ENCODE assay signal across 8 cellular contexts in the genomic region with DNA sequence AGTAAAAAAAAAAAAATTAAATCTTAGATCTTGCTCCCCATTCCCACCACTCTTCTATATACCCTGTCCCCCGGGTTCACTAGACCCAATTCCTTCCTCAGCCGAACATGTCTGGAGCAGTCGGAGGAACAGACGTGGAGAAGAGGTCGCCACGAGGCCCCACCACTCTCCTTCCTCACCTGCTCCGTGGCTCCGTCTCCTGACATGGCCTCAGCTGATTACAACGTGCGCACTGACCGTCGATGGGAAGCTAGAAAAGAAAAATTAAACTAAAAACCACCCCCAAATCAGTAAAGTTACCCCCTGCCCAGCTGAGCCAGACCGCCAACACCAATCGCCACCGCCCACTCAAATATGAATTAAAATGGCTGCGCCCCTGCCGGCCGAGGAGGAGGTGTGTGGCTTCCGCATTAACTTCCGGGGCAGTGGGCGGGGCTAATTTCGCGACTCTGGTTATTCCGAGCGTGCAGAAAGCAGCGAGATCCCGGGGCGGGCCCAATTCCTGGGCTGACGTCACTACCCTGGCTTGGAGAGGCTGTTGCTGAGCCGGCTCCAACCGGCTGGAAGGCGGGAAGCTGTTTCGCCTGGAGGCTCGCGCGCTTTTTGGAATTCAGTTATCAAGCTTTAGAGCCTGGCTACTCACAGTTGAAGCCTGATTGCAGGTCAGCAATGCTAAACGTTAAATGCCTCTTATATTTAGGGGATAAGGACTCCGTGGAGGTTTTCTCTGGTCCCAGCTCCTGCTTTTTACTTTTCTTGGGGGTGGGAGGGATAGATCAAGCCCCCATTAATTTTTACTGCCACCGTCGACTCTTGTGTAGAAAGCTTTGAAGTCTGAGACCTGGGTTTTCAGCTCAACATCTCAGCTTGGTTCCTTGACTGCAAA. TPM values are rescaled to one million over a fixed set of nuclear protein-coding genes. Genes with fewer than 3 reads are reported as not detected.
DNase-seq lines count a peak whose midpoint lies in the region; ATAC-seq, FAIRE-seq and TF ChIP-seq lines count a peak whose summit lies in the region.

A gene (minus strand): TSS at position 361 of the 886 bp plus-strand sequence. CDS start 155 bp downstream, at position 206.

- H3K27ac ChIP-seq in cingulate gyrus (ENCODE audit: low read depth, low read length): peak within 1 kb of the TSS; percentile 85

- H3K27me3 ChIP-seq in BJ (ENCODE audit: control insufficient read depth, insufficient read depth, low read length): no peaks in the 10 kb centered on the region
- no peaks in the 10 kb centered on the region for H3K27me3 ChIP-seq in kidney epithelial cell (ENCODE audit: control insufficient read depth, insufficient read depth, low read length)

- peak; percentile 92 for DNase-seq in BJ (ENCODE audit: low read depth)
- peak; percentile 69 for DNase-seq in GM19239 (ENCODE audit: insufficient read length, low spot score)
- DNase-seq in NCI-H524 treated with DMSO at 0.1 percent for 48 hours (lab: John Stamatoyannopoulos, UW): peak; percentile 92
- DNase-seq in activated CD4-positive, alpha-beta T cell treated with anti-CD3 and anti-CD28 coated beads for 4 hours: peak; percentile 97 to 98
- peak; percentile 95 for DNase-seq in kidney epithelial cell (ENCODE audit: low read depth)
- DNase-seq in stimulated activated CD4-positive, alpha-beta T cell treated with anti-CD3 and anti-CD28 coated beads, Interleukin-15, amount 100 ng/mL, for 48 hours (ENCODE audit: low read depth in 2 of 2): peak; percentile 96 to 97

- POLR2A ChIA-PET in BJ (lab: Charles Lee): interaction anchor here (0.6 to 0.7 kb wide), 2 partner anchors 529 to 1088 kb away, joined by 3 to 5 read pairs; no protein-coding TSS in a partner anchor

- no peaks in the 10 kb centered on the region for H3K36me3 ChIP-seq in BJ (ENCODE audit: control insufficient read depth, insufficient read depth, low read length)
- no peaks in the 10 kb centered on the region for H3K36me3 ChIP-seq in kidney epithelial cell (ENCODE audit: control insufficient read depth, insufficient read depth, low read length)

- CTCF ChIA-PET in BJ (lab: Yijun Ruan, JAX): interaction anchor here (0.6 to 7.8 kb wide), 5 partner anchors 35 to 530 kb away, joined by 3 to 48 read pairs (median 3); no protein-coding TSS in a partner anchor

- H3K4me3 ChIP-seq in BJ (ENCODE audit: low read depth, low read length) (peak within 1 kb of the TSS; percentile 96), kidney epithelial cell (ENCODE audit: low read depth, low read length) (peak within 1 kb of the TSS; percentile 92)

- TF ChIP-seq CTCF in BJ (IDR thresholded peaks at IDR 0.05; ENCODE audit: insufficient read depth, low read depth, low read length): peak; percentile 47
- peak; percentile 21 for TF ChIP-seq CTCF in kidney epithelial cell (IDR thresholded peaks at IDR 0.05; ENCODE audit: insufficient read depth, low read length, poor library complexity, severe bottlenecking)

- peak; percentile 80 for ATAC-seq in HG03457 (IDR thresholded peaks at IDR 0.05; ENCODE audit: unreplicated experiment)

- peak; percentile 96 for FAIRE-seq in GM19239 (lab: Jason Lieb, UNC)

RNA-seq across cellular contexts. Expression of the gene that starts here (rescaled TPM):
- polyA plus RNA-seq in BJ (2011; rRNA removed): 7.9 and 18.9 TPM in 2 replicates
- 23.8 and 27.9 TPM in 2 replicates for polyA minus RNA-seq in BJ (2011; rRNA and poly(A)+ RNA removed)
- total RNA-seq in kidney epithelial cell: 21.1 and 22.2 TPM in 2 replicates

Comparison
In these comparisons a context has a peak if more than half of its experiments do, and no peak if none do; other contexts are left out.
1. Peak in every context shown above with its lines: DNase-seq, ATAC-seq, H3K4me3 ChIP-seq and H3K27ac ChIP-seq.